Comparison of ENCODE assay signal across 19 cellular contexts in the genomic region with DNA sequence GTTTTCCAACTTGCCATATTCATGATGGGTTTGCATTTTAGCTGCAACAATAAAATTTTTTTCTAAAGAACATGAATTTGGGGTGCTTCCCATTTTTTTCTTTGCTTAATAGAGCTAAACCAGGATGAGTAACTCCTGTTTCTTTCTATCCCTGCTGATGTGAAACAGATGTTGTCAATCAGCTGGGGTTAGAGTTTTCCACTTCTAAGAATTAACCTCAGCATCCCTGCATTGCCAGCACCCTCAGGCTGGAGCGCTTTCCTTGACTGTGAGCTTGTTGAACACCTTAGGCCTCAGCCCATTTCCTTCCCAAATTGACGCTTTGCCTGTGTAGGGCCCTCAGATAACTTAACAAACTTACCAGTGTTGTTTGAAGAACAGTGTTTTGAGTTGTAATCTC.
DNase-seq lines count a peak whose midpoint lies in the region; ATAC-seq and TF ChIP-seq lines count a peak whose summit lies in the region.
"Had no signal": no experiment of that assay in that cellular context is flagged by ENCODE, and none has a peak within 500 bp of the region (broad histone marks: within the 10 kb centered on the region; RNA-seq: fewer than 3 reads in every experiment).

No MANE protein-coding gene starts in this region.

- H3K36me3 Mint-ChIP-seq in activated CD8-positive, alpha-beta T cell treated with anti-CD3 and anti-CD28 coated beads for 36 hours (ENCODE audit: low read depth): peaks cover 31% of the 10 kb centered on the region
- H3K36me3 Mint-ChIP-seq in activated CD8-positive, alpha-beta T cell treated with anti-CD3 and anti-CD28 coated beads, Interleukin-2, amount 10 ng/mL, durations not matched to agents 7 days and 5 days (ENCODE audit: low read depth): peaks cover 62% of the 10 kb centered on the region
- H3K36me3 Mint-ChIP-seq in CD4-positive, alpha-beta memory T cell: peaks cover 28 to 80% of the 10 kb centered on the region in 2 donors
- peaks cover 16% of the 10 kb centered on the region for H3K36me3 Mint-ChIP-seq in type B pancreatic cell

- H3K27ac ChIP-seq in spleen: no peak overlapping the region
- no peak overlapping the region for H3K27ac ChIP-seq in CD4-positive, alpha-beta memory T cell (ENCODE audit: low read depth, low read length)
- H3K27ac ChIP-seq: C4-2B had no signal

- H3K27ac Mint-ChIP-seq in activated CD8-positive, alpha-beta T cell treated with anti-CD3 and anti-CD28 coated beads for 36 hours: peak overlapping the region; percentile 3
- H3K27ac Mint-ChIP-seq in activated CD8-positive, alpha-beta T cell treated with anti-CD3 and anti-CD28 coated beads, Interleukin-2, amount 10 ng/mL, durations not matched to agents 7 days and 5 days: no peak overlapping the region
- no peak overlapping the region for H3K27ac Mint-ChIP-seq in CD4-positive, alpha-beta memory T cell
- H3K27ac Mint-ChIP-seq in type B pancreatic cell: no peak overlapping the region

- peaks cover 0 to 51% (median 17%) of the 10 kb centered on the region in 6 donors for H3K4me1 ChIP-seq in spleen
- no peaks in the 10 kb centered on the region for H3K4me1 ChIP-seq in CD4-positive, alpha-beta memory T cell (ENCODE audit: insufficient read depth, low read length)

- H3K27me3 Mint-ChIP-seq in activated CD8-positive, alpha-beta T cell treated with anti-CD3 and anti-CD28 coated beads for 36 hours: no peaks in the 10 kb centered on the region
- H3K27me3 Mint-ChIP-seq in activated CD8-positive, alpha-beta T cell treated with anti-CD3 and anti-CD28 coated beads, Interleukin-2, amount 10 ng/mL, durations not matched to agents 7 days and 5 days (ENCODE audit: low read depth): no peaks in the 10 kb centered on the region
- no peaks in the 10 kb centered on the region for H3K27me3 Mint-ChIP-seq in CD4-positive, alpha-beta memory T cell
- no peaks in the 10 kb centered on the region for H3K27me3 Mint-ChIP-seq in type B pancreatic cell

- no peak for TF ChIP-seq POLR2A in spleen (IDR thresholded peaks at IDR 0.05)

- H3K4me3 ChIP-seq in spleen: no peak overlapping the region
- no peak overlapping the region for H3K4me3 ChIP-seq in CD4-positive, alpha-beta memory T cell (ENCODE audit: low read length in 2 of 2)

- no peak overlapping the region for H3K4me3 Mint-ChIP-seq in activated CD8-positive, alpha-beta T cell treated with anti-CD3 and anti-CD28 coated beads for 36 hours
- no peak overlapping the region for H3K4me3 Mint-ChIP-seq in activated CD8-positive, alpha-beta T cell treated with anti-CD3 and anti-CD28 coated beads, Interleukin-2, amount 10 ng/mL, durations not matched to agents 7 days and 5 days
- H3K4me3 Mint-ChIP-seq in CD4-positive, alpha-beta memory T cell: no peak overlapping the region
- no peak overlapping the region for H3K4me3 Mint-ChIP-seq in type B pancreatic cell

- peaks cover 0 to 100% (median 86%) of the 10 kb centered on the region in 6 donors for H3K36me3 ChIP-seq in spleen
- H3K36me3 ChIP-seq in CD4-positive, alpha-beta memory T cell (ENCODE audit: insufficient read depth, low read length): peaks cover 72% of the 10 kb centered on the region

- CTCF ChIA-PET in activated CD8-positive, alpha-beta T cell treated with anti-CD3 and anti-CD28 coated beads for 36 hours (lab: Charles Lee): interaction anchor here (0.8 to 1.6 kb wide), 4 partner anchors 9 to 120 kb away, joined by 3 to 6 read pairs (median 4); no protein-coding TSS in a partner anchor
- CTCF ChIA-PET in activated CD8-positive, alpha-beta T cell treated with anti-CD3 and anti-CD28 coated beads, Interleukin-2, amount 10 ng/mL, durations not matched to agents 7 days and 5 days (lab: Charles Lee): interaction anchor here (0.6 to 2.0 kb wide), 5 partner anchors 10 to 605 kb away, joined by 3 to 7 read pairs (median 3); no protein-coding TSS in a partner anchor
- CTCF ChIA-PET in CD4-positive, alpha-beta memory T cell (lab: Charles Lee; ENCODE audit: partially characterized antibody): interaction anchor here (0.5 to 2.1 kb wide), 8 partner anchors 8 to 401 kb away, joined by 3 to 8 read pairs (median 4); no protein-coding TSS in a partner anchor

- H3K27me3 ChIP-seq in spleen (replicated peaks in 1 of 7): no peaks in the 10 kb centered on the region
- no peaks in the 10 kb centered on the region for H3K27me3 ChIP-seq in CD4-positive, alpha-beta memory T cell (ENCODE audit: insufficient read depth, low read length)

- DNase-seq in activated CD8-positive, alpha-beta T cell treated with anti-CD3 and anti-CD28 coated beads for 36 hours: no peak
- no peak for DNase-seq in activated CD8-positive, alpha-beta T cell treated with anti-CD3 and anti-CD28 coated beads, Interleukin-2, amount 10 ng/mL, durations not matched to agents 7 days and 5 days
- DNase-seq in GM03348 (ENCODE audit: low spot score): peak; percentile 48
- DNase-seq in fibroblast of gingiva (ENCODE audit: low read depth): peak; percentile 56
- peak; percentile 6 for DNase-seq in spleen
- no peak for DNase-seq in CD4-positive, alpha-beta memory T cell
- DNase-seq in type B pancreatic cell (ENCODE audit: extremely low spot score, unreplicated experiment): no peak
- DNase-seq: DMS 273 treated with DMSO at 0.1 percent for 48 hours, GDM1, GOT3, KG1, NCI-H1417 treated with DMSO at 0.1 percent for 48 hours, NCI-H1930, NCI-H2171, NCI-H446, NCI-H774 had no signal

- WGBS in spleen, 5 donors: 68 to 93% (median 89%) methylated on average over 2 of the region's 2 CpGs

- intact Hi-C loops in activated CD8-positive, alpha-beta T cell treated with anti-CD3 and anti-CD28 coated beads for 36 hours (cut with micrococcal nuclease): no loop called here
- intact Hi-C loops in spleen (cut with DNase I; ENCODE audit: low total_unique reads): loop anchor here (5.0 kb wide), 1 partner anchor 402 kb away; no protein-coding TSS in a partner anchor
- intact Hi-C loops in CD4-positive, alpha-beta memory T cell (cut with micrococcal nuclease): no loop called here

- H3K9me3 Mint-ChIP-seq in activated CD8-positive, alpha-beta T cell treated with anti-CD3 and anti-CD28 coated beads for 36 hours: no peaks in the 10 kb centered on the region
- no peaks in the 10 kb centered on the region for H3K9me3 Mint-ChIP-seq in activated CD8-positive, alpha-beta T cell treated with anti-CD3 and anti-CD28 coated beads, Interleukin-2, amount 10 ng/mL, durations not matched to agents 7 days and 5 days (ENCODE audit: insufficient read depth)
- H3K9me3 Mint-ChIP-seq in CD4-positive, alpha-beta memory T cell: no peaks in the 10 kb centered on the region
- no peaks in the 10 kb centered on the region for H3K9me3 Mint-ChIP-seq in type B pancreatic cell

- ATAC-seq in activated CD8-positive, alpha-beta T cell treated with anti-CD3 and anti-CD28 coated beads for 36 hours: no peak
- ATAC-seq in activated CD8-positive, alpha-beta T cell treated with anti-CD3 and anti-CD28 coated beads, Interleukin-2, amount 10 ng/mL, durations not matched to agents 7 days and 5 days: no peak
- ATAC-seq in GM21825 (IDR thresholded peaks at IDR 0.05; ENCODE audit: unreplicated experiment): no peak
- ATAC-seq: Right ventricle myocardium inferior had no signal

- TF ChIP-seq CTCF in activated CD8-positive, alpha-beta T cell treated with anti-CD3 and anti-CD28 coated beads for 36 hours (IDR thresholded peaks at IDR 0.05): no peak
- TF ChIP-seq CTCF in spleen (IDR thresholded peaks at IDR 0.05 in 8 of 11, conservative IDR thresholded peaks at IDR 0.05 in 3 of 11) (no peak), type B pancreatic cell (conservative IDR thresholded peaks at IDR 0.05) (no peak)

- H3K4me1 Mint-ChIP-seq in activated CD8-positive, alpha-beta T cell treated with anti-CD3 and anti-CD28 coated beads for 36 hours (ENCODE audit: low read depth): peaks cover 2% of the 10 kb centered on the region
- H3K4me1 Mint-ChIP-seq in activated CD8-positive, alpha-beta T cell treated with anti-CD3 and anti-CD28 coated beads, Interleukin-2, amount 10 ng/mL, durations not matched to agents 7 days and 5 days (ENCODE audit: low read depth): peaks cover 3% of the 10 kb centered on the region
- H3K4me1 Mint-ChIP-seq in CD4-positive, alpha-beta memory T cell: peaks cover 1 to 12% (median 6%) of the 10 kb centered on the region in 4 donors
- H3K4me1 Mint-ChIP-seq in type B pancreatic cell (ENCODE audit: unreplicated experiment): no peaks in the 10 kb centered on the region

- H3K9me3 ChIP-seq in spleen: no peaks in the 10 kb centered on the region
- no peaks in the 10 kb centered on the region for H3K9me3 ChIP-seq in CD4-positive, alpha-beta memory T cell (ENCODE audit: control insufficient read depth in 1 of 2, low read length in 2 of 2)

- POLR2A ChIA-PET in activated CD8-positive, alpha-beta T cell treated with anti-CD3 and anti-CD28 coated beads for 36 hours (lab: Charles Lee): interaction anchor here (0.9 to 1.2 kb wide), 3 partner anchors 10 to 393 kb away, joined by 3 to 4 read pairs (median 3); no protein-coding TSS in a partner anchor
- POLR2A ChIA-PET in activated CD8-positive, alpha-beta T cell treated with anti-CD3 and anti-CD28 coated beads, Interleukin-2, amount 10 ng/mL, durations not matched to agents 7 days and 5 days (lab: Charles Lee): interaction anchor here (0.8 kb wide), 1 partner anchor 84 kb away, joined by 3 read pairs; no protein-coding TSS in a partner anchor
- POLR2A ChIA-PET in CD4-positive, alpha-beta memory T cell (lab: Charles Lee; ENCODE audit: partially characterized antibody): interaction anchor here (1.0 to 1.4 kb wide), 2 partner anchors 80 to 101 kb away, joined by 3 read pairs; no protein-coding TSS in a partner anchor

Comparison
In these comparisons a context has a peak if more than half of its experiments do, and no peak if none do; other contexts are left out.
1. DNase-seq: peak in GM03348 (single experiment), fibroblast of gingiva (single experiment) and spleen (single experiment); none in activated CD8-positive, alpha-beta T cell treated with anti-CD3 and anti-CD28 coated beads for 36 hours (single experiment), activated CD8-positive, alpha-beta T cell treated with anti-CD3 and anti-CD28 coated beads, Interleukin-2, amount 10 ng/mL, durations not matched to agents 7 days and 5 days (single experiment), CD4-positive, alpha-beta memory T cell (0 of 5) and type B pancreatic cell (single experiment).